Comparison of ENCODE assay signal across 9 cellular contexts in the genomic region with DNA sequence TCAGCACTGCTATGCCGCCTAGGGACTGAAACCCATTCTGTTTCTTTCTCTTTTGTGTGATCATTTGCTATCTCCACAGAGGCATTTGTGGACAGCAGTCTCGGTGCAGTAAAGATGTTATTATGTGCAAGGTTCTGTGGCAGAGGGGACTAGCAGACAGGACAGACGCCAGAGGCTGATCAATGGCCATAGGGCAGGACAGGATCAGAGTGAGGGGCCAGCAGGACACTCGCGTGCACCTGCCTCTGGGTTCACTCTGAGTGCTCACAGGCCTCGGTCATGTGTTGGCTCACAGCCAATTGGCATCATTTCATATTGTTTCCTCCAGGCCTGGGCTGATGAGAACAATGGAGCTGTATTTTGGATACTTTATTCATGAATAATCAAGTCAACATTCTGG.
DNase-seq lines count a peak whose midpoint lies in the region; ATAC-seq and TF ChIP-seq lines count a peak whose summit lies in the region.
"Had no signal": no experiment of that assay in that cellular context is flagged by ENCODE, and none has a peak within 500 bp of the region (broad histone marks: within the 10 kb centered on the region; RNA-seq: fewer than 3 reads in every experiment).

No MANE protein-coding gene starts in this region.

- TF ChIP-seq CTCF in epithelial cell of proximal tubule (conservative IDR thresholded peaks at IDR 0.05; ENCODE audit: low read depth, low read length): no peak

- peak; percentile 60 for DNase-seq in LHCN-M2 (ENCODE audit: low read depth)
- peak; percentile 94 for DNase-seq in NCI-H748 (lab: John Stamatoyannopoulos, UW; ENCODE audit: unreplicated experiment)
- peak; percentile 1 for DNase-seq in epithelial cell of proximal tubule (ENCODE audit: low read depth)
- DNase-seq in putamen (ENCODE audit: low spot score): peak; percentile 32
- DNase-seq: stimulated activated naive CD4-positive, alpha-beta T cell had no signal

- H3K4me3 ChIP-seq in epithelial cell of proximal tubule (ENCODE audit: low read depth, low read length): no peak overlapping the region

- ATAC-seq in GM21360 (IDR thresholded peaks at IDR 0.05; ENCODE audit: unreplicated experiment) (no peak), GM19324 (IDR thresholded peaks at IDR 0.05; ENCODE audit: low FRiP score, unreplicated experiment) (no peak), HG03159 (IDR thresholded peaks at IDR 0.05; ENCODE audit: unreplicated experiment) (no peak), GM21717 (IDR thresholded peaks at IDR 0.05; ENCODE audit: unreplicated experiment) (no peak)

Comparison
In these comparisons a context has a peak if more than half of its experiments do, and no peak if none do; other contexts are left out.
1. DNase-seq: peak in every context shown above with its lines; median percentile 94 in NCI-H748; 60 in LHCN-M2; 32 in putamen; 1 in epithelial cell of proximal tubule.